Comparison of ENCODE assay signal across 21 cellular contexts in genomic region chr7:86844608-86845007, GRCh38.
DNase-seq lines count a peak whose midpoint lies in the region; ATAC-seq and TF ChIP-seq lines count a peak whose summit lies in the region.
"Had no signal": no experiment of that assay in that cellular context is flagged by ENCODE, and none has a peak within 500 bp of the region (broad histone marks: within the 10 kb centered on the region; RNA-seq: fewer than 3 reads in every experiment).

No MANE protein-coding gene starts in this region.

- no peak for TF ChIP-seq CTCF in epithelial cell of esophagus (IDR thresholded peaks at IDR 0.05; ENCODE audit: insufficient read depth, low read depth, low read length, missing control alignments)

- no peak overlapping the region for H3K4me3 ChIP-seq in epithelial cell of esophagus (ENCODE audit: low read length)
- H3K4me3 ChIP-seq: K562, transverse colon had no signal

- ATAC-seq in GM18858 (IDR thresholded peaks at IDR 0.05; ENCODE audit: unreplicated experiment): peak; percentile 51
- ATAC-seq in GM19463 (IDR thresholded peaks at IDR 0.05; ENCODE audit: unreplicated experiment): peak; percentile 60
- peak; percentile 76 for ATAC-seq in HG02973 (IDR thresholded peaks at IDR 0.05; ENCODE audit: unreplicated experiment)
- ATAC-seq: K562; natural killer cell treated with Interleukin-12 subunit alpha and Interleukin-12 subunit beta and Interleukin-15 and Interleukin-18, amount 100 ng/mL, for 72 hours; T-helper 17 cell had no signal

- DNase-seq in epithelial cell of esophagus (ENCODE audit: low read depth): peak; percentile 7
- no peak for DNase-seq in pons (ENCODE audit: low spot score)
- DNase-seq in iPS-NIHi11 (ENCODE audit: low spot score): no peak
- no peak for DNase-seq in H4 (ENCODE audit: low spot score)
- DNase-seq: activated CD4-positive, alpha-beta T cell treated with anti-CD3 and anti-CD28 coated beads for 4 hours; activated naive CD4-positive, alpha-beta T cell treated with anti-CD3 and anti-CD28 coated beads, Interleukin-2, amount 10 ng/mL, durations not matched to agents 7 days and 5 days; activated T-cell treated with anti-CD3 and anti-CD28 coated beads, Interleukin-2, amount 50 U/mL, for 48 hours; anterior cingulate cortex; caudate nucleus; kidney; NCI-H1105 treated with DMSO at 0.1 percent for 48 hours; NCI-H2029 treated with DMSO at 0.1 percent for 48 hours; SK-N-SH; stimulated activated CD4-positive, alpha-beta T cell treated with anti-CD3 and anti-CD28 coated beads, Interleukin-4, amount 100 ng/mL, for 4 hours; T-helper 17 cell; transverse colon had no signal
